1 cellular context compared by ENCODE assay signal in the genomic region with DNA sequence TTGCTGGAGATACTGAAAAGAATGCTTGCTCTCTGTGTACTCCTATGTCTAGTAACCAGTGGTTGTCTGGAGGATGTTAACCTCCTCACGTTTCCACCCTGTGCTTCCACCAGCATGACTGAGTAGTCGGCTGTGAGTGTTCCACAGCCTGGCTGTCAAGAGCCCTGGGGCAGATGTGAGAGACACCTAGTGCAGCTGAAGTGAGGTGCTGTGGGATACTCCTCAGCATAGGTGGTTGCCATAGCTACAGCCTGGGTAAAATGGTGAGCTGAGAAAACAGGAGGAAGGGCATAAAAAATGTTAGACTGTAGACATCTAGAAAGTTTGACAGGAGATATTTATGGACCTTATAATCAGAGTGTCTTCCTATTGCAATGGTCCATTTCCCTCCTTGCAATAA.
TF ChIP-seq lines count a peak whose summit lies in the region.

No MANE protein-coding gene starts in this region.

TF ChIP-seq in GM23338, 12 proteins besides CTCF, POLR2A, EP300 and RAD21 (continued from another document):
- TF ChIP-seq, protein P1, sequence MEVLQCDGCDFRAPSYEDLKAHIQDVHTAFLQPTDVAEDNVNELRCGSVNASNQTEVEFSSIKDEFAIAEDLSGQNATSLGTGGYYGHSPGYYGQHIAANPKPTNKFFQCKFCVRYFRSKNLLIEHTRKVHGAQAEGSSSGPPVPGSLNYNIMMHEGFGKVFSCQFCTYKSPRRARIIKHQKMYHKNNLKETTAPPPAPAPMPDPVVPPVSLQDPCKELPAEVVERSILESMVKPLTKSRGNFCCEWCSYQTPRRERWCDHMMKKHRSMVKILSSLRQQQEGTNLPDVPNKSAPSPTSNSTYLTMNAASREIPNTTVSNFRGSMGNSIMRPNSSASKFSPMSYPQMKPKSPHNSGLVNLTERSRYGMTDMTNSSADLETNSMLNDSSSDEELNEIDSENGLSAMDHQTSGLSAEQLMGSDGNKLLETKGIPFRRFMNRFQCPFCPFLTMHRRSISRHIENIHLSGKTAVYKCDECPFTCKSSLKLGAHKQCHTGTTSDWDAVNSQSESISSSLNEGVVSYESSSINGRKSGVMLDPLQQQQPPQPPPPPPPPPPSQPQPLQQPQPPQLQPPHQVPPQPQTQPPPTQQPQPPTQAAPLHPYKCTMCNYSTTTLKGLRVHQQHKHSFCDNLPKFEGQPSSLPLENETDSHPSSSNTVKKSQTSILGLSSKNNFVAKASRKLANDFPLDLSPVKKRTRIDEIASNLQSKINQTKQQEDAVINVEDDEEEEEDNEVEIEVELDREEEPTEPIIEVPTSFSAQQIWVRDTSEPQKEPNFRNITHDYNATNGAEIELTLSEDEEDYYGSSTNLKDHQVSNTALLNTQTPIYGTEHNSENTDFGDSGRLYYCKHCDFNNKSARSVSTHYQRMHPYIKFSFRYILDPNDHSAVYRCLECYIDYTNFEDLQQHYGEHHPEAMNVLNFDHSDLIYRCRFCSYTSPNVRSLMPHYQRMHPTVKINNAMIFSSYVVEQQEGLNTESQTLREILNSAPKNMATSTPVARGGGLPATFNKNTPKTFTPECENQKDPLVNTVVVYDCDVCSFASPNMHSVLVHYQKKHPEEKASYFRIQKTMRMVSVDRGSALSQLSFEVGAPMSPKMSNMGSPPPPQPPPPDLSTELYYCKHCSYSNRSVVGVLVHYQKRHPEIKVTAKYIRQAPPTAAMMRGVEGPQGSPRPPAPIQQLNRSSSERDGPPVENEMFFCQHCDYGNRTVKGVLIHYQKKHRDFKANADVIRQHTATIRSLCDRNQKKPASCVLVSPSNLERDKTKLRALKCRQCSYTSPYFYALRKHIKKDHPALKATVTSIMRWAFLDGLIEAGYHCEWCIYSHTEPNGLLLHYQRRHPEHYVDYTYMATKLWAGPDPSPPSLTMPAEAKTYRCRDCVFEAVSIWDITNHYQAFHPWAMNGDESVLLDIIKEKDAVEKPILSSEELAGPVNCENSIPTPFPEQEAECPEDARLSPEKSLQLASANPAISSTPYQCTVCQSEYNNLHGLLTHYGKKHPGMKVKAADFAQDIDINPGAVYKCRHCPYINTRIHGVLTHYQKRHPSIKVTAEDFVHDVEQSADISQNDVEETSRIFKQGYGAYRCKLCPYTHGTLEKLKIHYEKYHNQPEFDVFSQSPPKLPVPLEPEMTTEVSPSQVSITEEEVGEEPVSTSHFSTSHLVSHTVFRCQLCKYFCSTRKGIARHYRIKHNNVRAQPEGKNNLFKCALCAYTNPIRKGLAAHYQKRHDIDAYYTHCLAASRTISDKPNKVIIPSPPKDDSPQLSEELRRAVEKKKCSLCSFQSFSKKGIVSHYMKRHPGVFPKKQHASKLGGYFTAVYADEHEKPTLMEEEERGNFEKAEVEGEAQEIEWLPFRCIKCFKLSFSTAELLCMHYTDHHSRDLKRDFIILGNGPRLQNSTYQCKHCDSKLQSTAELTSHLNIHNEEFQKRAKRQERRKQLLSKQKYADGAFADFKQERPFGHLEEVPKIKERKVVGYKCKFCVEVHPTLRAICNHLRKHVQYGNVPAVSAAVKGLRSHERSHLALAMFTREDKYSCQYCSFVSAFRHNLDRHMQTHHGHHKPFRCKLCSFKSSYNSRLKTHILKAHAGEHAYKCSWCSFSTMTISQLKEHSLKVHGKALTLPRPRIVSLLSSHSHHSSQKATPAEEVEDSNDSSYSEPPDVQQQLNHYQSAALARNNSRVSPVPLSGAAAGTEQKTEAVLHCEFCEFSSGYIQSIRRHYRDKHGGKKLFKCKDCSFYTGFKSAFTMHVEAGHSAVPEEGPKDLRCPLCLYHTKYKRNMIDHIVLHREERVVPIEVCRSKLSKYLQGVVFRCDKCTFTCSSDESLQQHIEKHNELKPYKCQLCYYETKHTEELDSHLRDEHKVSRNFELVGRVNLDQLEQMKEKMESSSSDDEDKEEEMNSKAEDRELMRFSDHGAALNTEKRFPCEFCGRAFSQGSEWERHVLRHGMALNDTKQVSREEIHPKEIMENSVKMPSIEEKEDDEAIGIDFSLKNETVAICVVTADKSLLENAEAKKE (CRISPR knock-in tag; IDR thresholded peaks at IDR 0.05) = no peak
- TF ChIP-seq POLR2AphosphoS5 (IDR thresholded peaks at IDR 0.05; ENCODE audit: low read depth) (no peak), JUNB (IDR thresholded peaks at IDR 0.05; ENCODE audit: unreplicated experiment) (no peak), ZNF114 (CRISPR knock-in tag; IDR thresholded peaks at IDR 0.05) (no peak), ZNF331 (CRISPR knock-in tag; IDR thresholded peaks at IDR 0.05; ENCODE audit: low read depth) (no peak), NANOG (IDR thresholded peaks at IDR 0.05; ENCODE audit: borderline replicate concordance) (no peak), CREB1 (CRISPR knock-in tag; IDR thresholded peaks at IDR 0.05; ENCODE audit: low read depth) (no peak), EZH2phosphoT487 (IDR thresholded peaks at IDR 0.05; ENCODE audit: unreplicated experiment) (no peak), EZH2 (IDR thresholded peaks at IDR 0.05; ENCODE audit: low read depth, unreplicated experiment) (no peak)
- TF ChIP-seq, protein P2, sequence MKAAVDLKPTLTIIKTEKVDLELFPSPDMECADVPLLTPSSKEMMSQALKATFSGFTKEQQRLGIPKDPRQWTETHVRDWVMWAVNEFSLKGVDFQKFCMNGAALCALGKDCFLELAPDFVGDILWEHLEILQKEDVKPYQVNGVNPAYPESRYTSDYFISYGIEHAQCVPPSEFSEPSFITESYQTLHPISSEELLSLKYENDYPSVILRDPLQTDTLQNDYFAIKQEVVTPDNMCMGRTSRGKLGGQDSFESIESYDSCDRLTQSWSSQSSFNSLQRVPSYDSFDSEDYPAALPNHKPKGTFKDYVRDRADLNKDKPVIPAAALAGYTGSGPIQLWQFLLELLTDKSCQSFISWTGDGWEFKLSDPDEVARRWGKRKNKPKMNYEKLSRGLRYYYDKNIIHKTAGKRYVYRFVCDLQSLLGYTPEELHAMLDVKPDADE (IDR thresholded peaks at IDR 0.05) = no peak
- TF ChIP-seq, protein P3, sequence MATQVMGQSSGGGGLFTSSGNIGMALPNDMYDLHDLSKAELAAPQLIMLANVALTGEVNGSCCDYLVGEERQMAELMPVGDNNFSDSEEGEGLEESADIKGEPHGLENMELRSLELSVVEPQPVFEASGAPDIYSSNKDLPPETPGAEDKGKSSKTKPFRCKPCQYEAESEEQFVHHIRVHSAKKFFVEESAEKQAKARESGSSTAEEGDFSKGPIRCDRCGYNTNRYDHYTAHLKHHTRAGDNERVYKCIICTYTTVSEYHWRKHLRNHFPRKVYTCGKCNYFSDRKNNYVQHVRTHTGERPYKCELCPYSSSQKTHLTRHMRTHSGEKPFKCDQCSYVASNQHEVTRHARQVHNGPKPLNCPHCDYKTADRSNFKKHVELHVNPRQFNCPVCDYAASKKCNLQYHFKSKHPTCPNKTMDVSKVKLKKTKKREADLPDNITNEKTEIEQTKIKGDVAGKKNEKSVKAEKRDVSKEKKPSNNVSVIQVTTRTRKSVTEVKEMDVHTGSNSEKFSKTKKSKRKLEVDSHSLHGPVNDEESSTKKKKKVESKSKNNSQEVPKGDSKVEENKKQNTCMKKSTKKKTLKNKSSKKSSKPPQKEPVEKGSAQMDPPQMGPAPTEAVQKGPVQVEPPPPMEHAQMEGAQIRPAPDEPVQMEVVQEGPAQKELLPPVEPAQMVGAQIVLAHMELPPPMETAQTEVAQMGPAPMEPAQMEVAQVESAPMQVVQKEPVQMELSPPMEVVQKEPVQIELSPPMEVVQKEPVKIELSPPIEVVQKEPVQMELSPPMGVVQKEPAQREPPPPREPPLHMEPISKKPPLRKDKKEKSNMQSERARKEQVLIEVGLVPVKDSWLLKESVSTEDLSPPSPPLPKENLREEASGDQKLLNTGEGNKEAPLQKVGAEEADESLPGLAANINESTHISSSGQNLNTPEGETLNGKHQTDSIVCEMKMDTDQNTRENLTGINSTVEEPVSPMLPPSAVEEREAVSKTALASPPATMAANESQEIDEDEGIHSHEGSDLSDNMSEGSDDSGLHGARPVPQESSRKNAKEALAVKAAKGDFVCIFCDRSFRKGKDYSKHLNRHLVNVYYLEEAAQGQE (IDR thresholded peaks at IDR 0.05; ENCODE audit: unreplicated experiment) = no peak
